11 cellular contexts compared by ENCODE assay signal in genomic region chr7:42076870-42077269, GRCh38.
DNase-seq lines count a peak whose midpoint lies in the region; ATAC-seq and TF ChIP-seq lines count a peak whose summit lies in the region.
"Had no signal": no experiment of that assay in that cellular context is flagged by ENCODE, and none has a peak within 500 bp of the region (broad histone marks: within the 10 kb centered on the region; RNA-seq: fewer than 3 reads in every experiment).

No MANE protein-coding gene starts in this region.

- H3K9me3 ChIP-seq in breast epithelium: no peaks in the 10 kb centered on the region
- H3K9me3 ChIP-seq: A549 had no signal

- H3K79me1 ChIP-seq in mesendoderm (ENCODE audit: low read length): no peaks in the 10 kb centered on the region

- peak overlapping the region; percentile 70 for H3K4ac ChIP-seq in mesendoderm (ENCODE audit: low read depth, low read length)

- peaks cover 38% of the 10 kb centered on the region for H3K4me1 Mint-ChIP-seq in WTC11
- peaks cover 76% of the 10 kb centered on the region for H3K4me1 Mint-ChIP-seq in neural crest cell
- H3K4me1 Mint-ChIP-seq in activated CD8-positive, alpha-beta T cell treated with anti-CD3 and anti-CD28 coated beads for 36 hours (ENCODE audit: low read depth): no peaks in the 10 kb centered on the region
- H3K4me1 Mint-ChIP-seq: CD4-positive, CD25-positive, alpha-beta regulatory T cell had no signal

- no peak overlapping the region for H3K56ac ChIP-seq in mesendoderm (ENCODE audit: low read length)

- no peak overlapping the region for H3K9ac ChIP-seq in mesendoderm (ENCODE audit: low read length)
- H3K9ac ChIP-seq: GM23248 had no signal

- H3K27ac Mint-ChIP-seq in WTC11 (0 out of 2 replicates have a peak overlapping the region, but pooled peaks have one; percentile 48), neural crest cell (ENCODE audit: unreplicated experiment) (peak overlapping the region; percentile 47)
- H3K27ac Mint-ChIP-seq in activated CD8-positive, alpha-beta T cell treated with anti-CD3 and anti-CD28 coated beads for 36 hours: no peak overlapping the region

- no peak overlapping the region for H2BK120ac ChIP-seq in mesendoderm (ENCODE audit: low read depth, low read length)

- DNase-seq in WTC11 (ENCODE audit: low spot score): no peak
- no peak for DNase-seq in mesendoderm
- no peak for DNase-seq in neural crest cell (ENCODE audit: low read depth, low spot score)
- no peak for DNase-seq in Kasumi-1 (lab: John Stamatoyannopoulos, UW)
- no peak for DNase-seq in activated CD8-positive, alpha-beta T cell treated with anti-CD3 and anti-CD28 coated beads for 36 hours
- no peak for DNase-seq in D341Med (ENCODE audit: low spot score)
- DNase-seq in breast epithelium (ENCODE audit: low spot score in 2 of 2): no peak
- DNase-seq: CD4-positive, CD25-positive, alpha-beta regulatory T cell; DMS 273 treated with DMSO at 0.1 percent for 48 hours; GM23248 had no signal

- CTCF ChIA-PET in WTC11 (lab: Charles Lee): no interaction called here
- CTCF ChIA-PET in activated CD8-positive, alpha-beta T cell treated with anti-CD3 and anti-CD28 coated beads for 36 hours (lab: Charles Lee): no interaction called here

- peaks cover 3% of the 10 kb centered on the region for H3K9me3 Mint-ChIP-seq in WTC11
- no peaks in the 10 kb centered on the region for H3K9me3 Mint-ChIP-seq in neural crest cell
- H3K9me3 Mint-ChIP-seq in activated CD8-positive, alpha-beta T cell treated with anti-CD3 and anti-CD28 coated beads for 36 hours: no peaks in the 10 kb centered on the region

- H2BK15ac ChIP-seq in mesendoderm (replicated peaks; ENCODE audit: low read depth): no peak overlapping the region

- no peaks in the 10 kb centered on the region; the same call in 1 of the 2 replicates for H3K36me3 Mint-ChIP-seq in WTC11
- peaks cover 25% of the 10 kb centered on the region for H3K36me3 Mint-ChIP-seq in neural crest cell (ENCODE audit: low read depth)
- H3K36me3 Mint-ChIP-seq in activated CD8-positive, alpha-beta T cell treated with anti-CD3 and anti-CD28 coated beads for 36 hours (ENCODE audit: low read depth): no peaks in the 10 kb centered on the region
- H3K36me3 Mint-ChIP-seq: CD4-positive, CD25-positive, alpha-beta regulatory T cell had no signal

- no peak for TF ChIP-seq POLR2A in breast epithelium (IDR thresholded peaks at IDR 0.05)

- TF ChIP-seq CTCF in WTC11 (IDR thresholded peaks at IDR 0.05) (no peak), neural crest cell (conservative IDR thresholded peaks at IDR 0.05) (no peak), breast epithelium (IDR thresholded peaks at IDR 0.05) (no peak)
- no peak for TF ChIP-seq CTCF in activated CD8-positive, alpha-beta T cell treated with anti-CD3 and anti-CD28 coated beads for 36 hours (IDR thresholded peaks at IDR 0.05)

- H3K23ac ChIP-seq in mesendoderm (ENCODE audit: low read length): no peak overlapping the region

- WGBS in mesendoderm (ENCODE audit: extremely low coverage, insufficient coverage, low lambda C conversion rate): no CpG with 5 or more reads among the region's 2 CpGs

- no peaks in the 10 kb centered on the region for H3K4me1 ChIP-seq in mesendoderm (ENCODE audit: control insufficient read depth, low read depth, low read length)
- no peaks in the 10 kb centered on the region for H3K4me1 ChIP-seq in breast epithelium
- H3K4me1 ChIP-seq: A549 had no signal

- no peak overlapping the region for H4K5ac ChIP-seq in mesendoderm (ENCODE audit: low read length)

- H3K4me3 ChIP-seq in mesendoderm (ENCODE audit: low read length): no peak overlapping the region
- H3K4me3 ChIP-seq in breast epithelium: no peak overlapping the region
- H3K4me3 ChIP-seq: A549, GM23248 had no signal

- no peaks in the 10 kb centered on the region for H3K79me2 ChIP-seq in mesendoderm (ENCODE audit: control insufficient read depth, insufficient read depth, low read length)

- H3K4me2 ChIP-seq in mesendoderm (ENCODE audit: low read length): no peak overlapping the region
- H3K4me2 ChIP-seq: A549 had no signal

- H3K27me3 Mint-ChIP-seq in WTC11 (ENCODE audit: low read depth) (no peaks in the 10 kb centered on the region; the same call in 1 of the 2 replicates), neural crest cell (ENCODE audit: low read depth) (no peaks in the 10 kb centered on the region)
- no peaks in the 10 kb centered on the region for H3K27me3 Mint-ChIP-seq in activated CD8-positive, alpha-beta T cell treated with anti-CD3 and anti-CD28 coated beads for 36 hours
- H3K27me3 Mint-ChIP-seq: CD4-positive, CD25-positive, alpha-beta regulatory T cell had no signal

- H4K8ac ChIP-seq in mesendoderm (ENCODE audit: low read depth, low read length): no peak overlapping the region

- H3K27ac ChIP-seq in mesendoderm (ENCODE audit: low read depth, low read length) (no peak overlapping the region), breast epithelium (no peak overlapping the region)
- H3K27ac ChIP-seq: A549, GM23248 had no signal

- no peaks in the 10 kb centered on the region for H3K36me3 ChIP-seq in mesendoderm (ENCODE audit: control insufficient read depth, insufficient read depth, low read length)
- no peaks in the 10 kb centered on the region for H3K36me3 ChIP-seq in breast epithelium

- H3K27me3 ChIP-seq in mesendoderm (ENCODE audit: insufficient read depth, low read length, poor library complexity): no peaks in the 10 kb centered on the region
- H3K27me3 ChIP-seq in breast epithelium: no peaks in the 10 kb centered on the region

- H3K18ac ChIP-seq in mesendoderm (ENCODE audit: low read length): no peak overlapping the region

- POLR2A ChIA-PET in WTC11 (lab: Charles Lee): no interaction called here
- POLR2A ChIA-PET in activated CD8-positive, alpha-beta T cell treated with anti-CD3 and anti-CD28 coated beads for 36 hours (lab: Charles Lee): no interaction called here

- intact Hi-C loops in activated CD8-positive, alpha-beta T cell treated with anti-CD3 and anti-CD28 coated beads for 36 hours (cut with micrococcal nuclease): no loop called here
- intact Hi-C loops in breast epithelium (cut with DNase I; ENCODE audit: low total_unique reads): no loop called here

- no peak overlapping the region for H2AK5ac ChIP-seq in mesendoderm (ENCODE audit: low read length)

- H2BK5ac ChIP-seq in mesendoderm (ENCODE audit: low read length): no peak overlapping the region

- ATAC-seq in WTC11: no peak
- ATAC-seq in activated CD8-positive, alpha-beta T cell treated with anti-CD3 and anti-CD28 coated beads for 36 hours: no peak
- ATAC-seq: A549 had no signal

- H3K4me3 Mint-ChIP-seq in WTC11 (no peak overlapping the region), neural crest cell (no peak overlapping the region)
- H3K4me3 Mint-ChIP-seq in activated CD8-positive, alpha-beta T cell treated with anti-CD3 and anti-CD28 coated beads for 36 hours: no peak overlapping the region
- H3K4me3 Mint-ChIP-seq: CD4-positive, CD25-positive, alpha-beta regulatory T cell had no signal

TF ChIP-seq in WTC11, 78 proteins besides CTCF, POLR2A, EP300 and RAD21 (continues in another document):
- TF ChIP-seq TCF7 (CRISPR knock-in tag; IDR thresholded peaks at IDR 0.05; ENCODE audit: low read depth) (no peak), ETV6 (CRISPR knock-in tag; IDR thresholded peaks at IDR 0.05) (no peak), ZNF281 (CRISPR knock-in tag; IDR thresholded peaks at IDR 0.05) (no peak), CREM (CRISPR knock-in tag; IDR thresholded peaks at IDR 0.05) (no peak), STAT6 (CRISPR knock-in tag; conservative IDR thresholded peaks at IDR 0.05; ENCODE audit: low read depth) (no peak)
